ENCODE assay signal across 8 cellular contexts in the genomic region with DNA sequence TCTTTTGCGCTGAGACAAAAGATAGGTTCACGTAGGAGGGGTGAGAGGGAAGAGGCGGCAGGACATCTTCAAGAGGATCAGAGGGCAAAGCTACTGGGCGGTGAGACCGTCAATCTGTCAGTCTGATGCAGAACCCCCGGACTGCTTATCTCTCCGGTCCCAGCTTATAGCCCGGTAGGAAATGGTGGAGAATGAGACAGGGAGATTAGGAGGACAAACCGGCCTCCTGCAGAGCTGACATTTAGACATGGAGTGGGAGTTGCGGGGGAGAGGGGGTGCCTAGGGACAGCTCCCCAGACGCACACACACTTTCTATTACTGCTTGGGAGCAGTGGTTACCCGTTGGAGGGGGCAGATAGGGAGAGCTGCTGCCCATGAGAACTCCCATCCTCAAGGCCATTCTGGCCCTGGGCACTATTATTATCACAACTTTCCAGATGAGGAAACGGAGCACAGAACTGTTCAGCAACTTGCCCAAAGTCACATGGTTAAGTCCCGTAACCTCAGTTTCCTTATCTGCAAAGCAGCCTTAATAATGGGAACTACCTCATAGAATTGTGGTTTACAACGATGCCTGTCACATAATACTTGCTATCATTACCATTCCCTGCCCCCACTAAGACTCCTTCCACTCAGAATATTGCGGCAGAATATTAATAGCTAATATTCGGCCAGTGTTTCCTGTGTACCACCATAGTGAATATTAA. TPM values are rescaled to one million over a fixed set of nuclear protein-coding genes. Genes with fewer than 3 reads are reported as not detected.
DNase-seq lines count a peak whose midpoint lies in the region; ATAC-seq lines count a peak whose summit lies in the region.

No MANE protein-coding gene starts in this region.

- peak overlapping the region; percentile 91 to 98 (median 95) for H3K4me3 Mint-ChIP-seq in CD4-positive, CD25-positive, alpha-beta regulatory T cell
- H3K4me3 Mint-ChIP-seq in dendritic cell treated with granulocyte-macrophage colony-stimulating factor and Interleukin-4, amounts not matched to agents 40 ng/mL and 50 ng/mL, for 4 days = peak overlapping the region; percentile 78
- peak overlapping the region; percentile 96 for H3K4me3 Mint-ChIP-seq in natural killer cell treated with Interleukin-12 subunit alpha and Interleukin-12 subunit beta and Interleukin-15 and Interleukin-18, amount 100 ng/mL, for 72 hours

- H3K4me1 ChIP-seq in CD4-positive, CD25-positive, alpha-beta regulatory T cell (ENCODE audit: control insufficient read depth, insufficient read depth, low read length, poor library complexity, severe bottlenecking) = no peaks in the 10 kb centered on the region

- peaks cover 3 to 11% (median 7%) of the 10 kb centered on the region in 4 donors for H3K4me1 Mint-ChIP-seq in CD4-positive, CD25-positive, alpha-beta regulatory T cell
- H3K4me1 Mint-ChIP-seq in dendritic cell treated with granulocyte-macrophage colony-stimulating factor and Interleukin-4, amounts not matched to agents 40 ng/mL and 50 ng/mL, for 4 days (ENCODE audit: low read depth) = peaks cover 20% of the 10 kb centered on the region
- H3K4me1 Mint-ChIP-seq in natural killer cell treated with Interleukin-12 subunit alpha and Interleukin-12 subunit beta and Interleukin-15 and Interleukin-18, amount 100 ng/mL, for 72 hours (ENCODE audit: low read depth in 2 of 2) = peaks cover 15 to 25% of the 10 kb centered on the region in 2 donors

- intact Hi-C loops in dendritic cell treated with granulocyte-macrophage colony-stimulating factor and Interleukin-4, amounts not matched to agents 40 ng/mL and 50 ng/mL, for 4 days (cut with micrococcal nuclease) = loop anchor here (2.0 to 5.0 kb wide), 4 partner anchors 64 to 118 kb away; a partner anchor contains a TSS

- peak in 1 of 3 donors; percentile 7 for DNase-seq in CD4-positive, CD25-positive, alpha-beta regulatory T cell
- DNase-seq in NCI-H69 (lab: John Stamatoyannopoulos, UW) (peak; percentile 17), NCI-H1417 treated with DMSO at 0.1 percent for 48 hours (lab: John Stamatoyannopoulos, UW) (no peak)
- DNase-seq in natural killer cell treated with Interleukin-12 subunit alpha and Interleukin-12 subunit beta and Interleukin-15 and Interleukin-18, amount 100 ng/mL, for 72 hours (ENCODE audit: low spot score) = no peak

- no peaks in the 10 kb centered on the region for H3K27me3 Mint-ChIP-seq in CD4-positive, CD25-positive, alpha-beta regulatory T cell
- H3K27me3 Mint-ChIP-seq in dendritic cell treated with granulocyte-macrophage colony-stimulating factor and Interleukin-4, amounts not matched to agents 40 ng/mL and 50 ng/mL, for 4 days = no peaks in the 10 kb centered on the region
- H3K27me3 Mint-ChIP-seq in natural killer cell treated with Interleukin-12 subunit alpha and Interleukin-12 subunit beta and Interleukin-15 and Interleukin-18, amount 100 ng/mL, for 72 hours = peaks cover 0 to 11% of the 10 kb centered on the region in 2 donors

- no peak for ATAC-seq in CD4-positive, CD25-positive, alpha-beta regulatory T cell (ENCODE audit: low read depth in 2 of 2)
- no peak for ATAC-seq in natural killer cell treated with Interleukin-12 subunit alpha and Interleukin-12 subunit beta and Interleukin-15 and Interleukin-18, amount 100 ng/mL, for 72 hours
- no peak for ATAC-seq in activated CD4-positive, CD25-positive, alpha-beta regulatory T cell treated with anti-CD3 and anti-CD28 coated beads, Interleukin-2, amount 50 U/mL, for 24 hours
- ATAC-seq in HG02981 (IDR thresholded peaks at IDR 0.05; ENCODE audit: unreplicated experiment) (no peak), HG02884 (IDR thresholded peaks at IDR 0.05; ENCODE audit: unreplicated experiment) (no peak)

- no peaks in the 10 kb centered on the region for H3K9me3 Mint-ChIP-seq in CD4-positive, CD25-positive, alpha-beta regulatory T cell
- H3K9me3 Mint-ChIP-seq in dendritic cell treated with granulocyte-macrophage colony-stimulating factor and Interleukin-4, amounts not matched to agents 40 ng/mL and 50 ng/mL, for 4 days = no peaks in the 10 kb centered on the region
- no peaks in the 10 kb centered on the region for H3K9me3 Mint-ChIP-seq in natural killer cell treated with Interleukin-12 subunit alpha and Interleukin-12 subunit beta and Interleukin-15 and Interleukin-18, amount 100 ng/mL, for 72 hours

- H3K36me3 ChIP-seq in CD4-positive, CD25-positive, alpha-beta regulatory T cell (ENCODE audit: control insufficient read depth, insufficient read depth, low read length) = no peaks in the 10 kb centered on the region

- H3K9me3 ChIP-seq in CD4-positive, CD25-positive, alpha-beta regulatory T cell (ENCODE audit: control insufficient read depth in 2 of 2, low read length in 2 of 2) = no peaks in the 10 kb centered on the region

- peak overlapping the region; percentile 89 for H3K27ac ChIP-seq in CD4-positive, CD25-positive, alpha-beta regulatory T cell (ENCODE audit: insufficient read depth, low read length, poor library complexity, severe bottlenecking)

- peak overlapping the region; percentile 97 to 99 (median 99) for H3K27ac Mint-ChIP-seq in CD4-positive, CD25-positive, alpha-beta regulatory T cell
- peak overlapping the region; percentile 98 for H3K27ac Mint-ChIP-seq in dendritic cell treated with granulocyte-macrophage colony-stimulating factor and Interleukin-4, amounts not matched to agents 40 ng/mL and 50 ng/mL, for 4 days
- H3K27ac Mint-ChIP-seq in natural killer cell treated with Interleukin-12 subunit alpha and Interleukin-12 subunit beta and Interleukin-15 and Interleukin-18, amount 100 ng/mL, for 72 hours = peak overlapping the region; percentile 94 to 95

- peak overlapping the region; percentile 85 for H3K4me3 ChIP-seq in CD4-positive, CD25-positive, alpha-beta regulatory T cell (ENCODE audit: low read depth, low read length)

- no peaks in the 10 kb centered on the region for H3K27me3 ChIP-seq in CD4-positive, CD25-positive, alpha-beta regulatory T cell (ENCODE audit: control insufficient read depth, insufficient read depth, low read length)

- peaks cover 5% of the 10 kb centered on the region for H3K36me3 Mint-ChIP-seq in CD4-positive, CD25-positive, alpha-beta regulatory T cell
- H3K36me3 Mint-ChIP-seq in dendritic cell treated with granulocyte-macrophage colony-stimulating factor and Interleukin-4, amounts not matched to agents 40 ng/mL and 50 ng/mL, for 4 days (ENCODE audit: low read depth) = peaks cover 32% of the 10 kb centered on the region
- H3K36me3 Mint-ChIP-seq in natural killer cell treated with Interleukin-12 subunit alpha and Interleukin-12 subunit beta and Interleukin-15 and Interleukin-18, amount 100 ng/mL, for 72 hours = peaks cover 6% of the 10 kb centered on the region

RNA-seq across cellular contexts. Expression of a gene that starts 1.1 kb away (rescaled TPM):
- 86.6 TPM for total RNA-seq in CD4-positive, CD25-positive, alpha-beta regulatory T cell
- 10 to 100 TPM; 12.6 to 22.0 (median 17.7) TPM for polyA plus RNA-seq in CD4-positive, CD25-positive, alpha-beta regulatory T cell
- 10 to 100 TPM; 66.0 to 71.5 TPM for total RNA-seq in natural killer cell treated with Interleukin-12 subunit alpha and Interleukin-12 subunit beta and Interleukin-15 and Interleukin-18, amount 100 ng/mL, for 72 hours

RNA-seq across cellular contexts. Expression of a gene that starts 14.3 kb away (rescaled TPM):
- total RNA-seq in CD4-positive, CD25-positive, alpha-beta regulatory T cell = 0.67 TPM
- not detected for polyA plus RNA-seq in CD4-positive, CD25-positive, alpha-beta regulatory T cell
- total RNA-seq in natural killer cell treated with Interleukin-12 subunit alpha and Interleukin-12 subunit beta and Interleukin-15 and Interleukin-18, amount 100 ng/mL, for 72 hours = under 1 TPM in 1 of 2 donors, not detected in 1; 0.73 TPM

RNA-seq across cellular contexts. Expression of a gene that starts 25.6 kb away (rescaled TPM):
- not detected for total RNA-seq in CD4-positive, CD25-positive, alpha-beta regulatory T cell
- not detected for polyA plus RNA-seq in CD4-positive, CD25-positive, alpha-beta regulatory T cell
- total RNA-seq in natural killer cell treated with Interleukin-12 subunit alpha and Interleukin-12 subunit beta and Interleukin-15 and Interleukin-18, amount 100 ng/mL, for 72 hours = not detected

RNA-seq across cellular contexts. Expression of a gene that starts 34.7 kb away (rescaled TPM):
- 2.6 TPM for total RNA-seq in CD4-positive, CD25-positive, alpha-beta regulatory T cell
- 1 to 10 TPM; 1.4 to 9.2 (median 4.4) TPM for polyA plus RNA-seq in CD4-positive, CD25-positive, alpha-beta regulatory T cell
- total RNA-seq in natural killer cell treated with Interleukin-12 subunit alpha and Interleukin-12 subunit beta and Interleukin-15 and Interleukin-18, amount 100 ng/mL, for 72 hours = under 1 TPM; 0.42 to 0.55 TPM

RNA-seq across cellular contexts. Expression of a gene that starts 39.2 kb away (rescaled TPM):
- not detected for total RNA-seq in CD4-positive, CD25-positive, alpha-beta regulatory T cell
- polyA plus RNA-seq in CD4-positive, CD25-positive, alpha-beta regulatory T cell = not detected
- not detected for total RNA-seq in natural killer cell treated with Interleukin-12 subunit alpha and Interleukin-12 subunit beta and Interleukin-15 and Interleukin-18, amount 100 ng/mL, for 72 hours
